In the genomic region with DNA sequence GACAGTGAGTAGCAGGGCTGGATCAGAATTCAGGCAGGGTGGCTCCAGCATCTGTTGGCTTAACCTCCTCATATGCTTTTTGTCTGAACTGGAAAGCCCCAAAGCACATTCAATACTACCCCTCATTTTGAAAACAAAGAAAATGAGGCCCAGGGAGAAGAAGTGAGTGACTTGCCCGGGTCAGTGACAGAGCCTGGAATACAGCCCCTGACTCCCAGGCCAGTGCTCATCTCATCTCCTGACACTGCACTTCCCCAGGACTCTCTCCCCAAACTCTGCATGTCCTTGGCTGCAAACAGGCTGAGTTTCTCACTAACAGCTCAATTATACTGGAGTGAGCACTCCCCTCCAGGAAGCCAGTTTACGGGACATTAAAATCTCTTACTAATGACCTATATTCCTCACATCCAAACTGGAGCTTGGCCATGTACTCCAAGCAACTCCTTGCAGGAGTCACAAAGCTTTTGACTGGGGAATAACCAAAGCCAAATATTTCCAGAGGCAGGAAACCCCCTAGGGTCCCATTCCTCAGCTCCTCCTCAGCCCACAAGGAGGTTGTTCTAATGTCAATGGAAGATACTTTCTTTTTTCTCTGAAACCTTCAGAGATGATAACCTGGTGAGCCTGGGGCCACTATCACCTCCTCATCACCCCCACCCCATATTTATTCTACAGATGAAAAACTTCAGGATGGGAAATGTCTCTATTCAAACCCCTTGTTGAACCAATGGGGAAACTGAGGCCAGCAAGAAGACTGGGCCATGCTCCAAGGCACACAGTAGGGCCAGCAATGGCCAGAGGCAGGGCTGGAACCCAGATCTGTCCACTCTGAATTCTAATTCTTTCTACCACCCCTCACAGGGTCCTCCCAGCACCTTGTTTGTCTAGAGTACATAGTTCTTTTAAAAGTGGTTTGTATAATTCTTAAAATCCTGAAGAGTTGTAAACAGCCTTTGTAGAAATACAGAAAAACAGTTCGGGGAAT, we compare ENCODE assay signal across 14 cellular contexts.
DNase-seq lines count a peak whose midpoint lies in the region; ATAC-seq and TF ChIP-seq lines count a peak whose summit lies in the region.
"Had no signal": no experiment of that assay in that cellular context is flagged by ENCODE, and none has a peak within 500 bp of the region (broad histone marks: within the 10 kb centered on the region; RNA-seq: fewer than 3 reads in every experiment).

No MANE protein-coding gene starts in this region.

- no peaks in the 10 kb centered on the region for H3K23me2 ChIP-seq in H9 (ENCODE audit: insufficient read length, low read depth, low read length, poor library complexity, severe bottlenecking)

- H3F3A ChIP-seq in smooth muscle cell (ENCODE audit: low read depth): no peaks in the 10 kb centered on the region

- H3K27me3 ChIP-seq in H9 (ENCODE audit: insufficient read depth, low read length): no peaks in the 10 kb centered on the region; the same call in 1 of the 2 replicates
- H3K27me3 ChIP-seq in right lobe of liver: no peaks in the 10 kb centered on the region
- H3K27me3 ChIP-seq in subcutaneous abdominal adipose tissue (ENCODE audit: control insufficient read depth in 5 of 5, insufficient read depth in 4 of 5, low read length in 5 of 5): no peaks in the 10 kb centered on the region
- no peaks in the 10 kb centered on the region for H3K27me3 ChIP-seq in smooth muscle cell (ENCODE audit: low read depth)

- H3K27ac Mint-ChIP-seq in H9 (peak overlapping the region in 2 of 3 experiments; percentile 90 to 93; a peak in 2 of 7 replicates), brain (peak overlapping the region in 4 of 5 experiments; percentile 40 to 65 (median 48))
- no peak overlapping the region for H3K27ac Mint-ChIP-seq in activated CD8-positive, alpha-beta memory T cell treated with anti-CD3 and anti-CD28 coated beads, Interleukin-2, amount 10 ng/mL, durations not matched to agents 7 days and 5 days
- H3K27ac Mint-ChIP-seq: activated naive CD4-positive, alpha-beta T cell treated with anti-CD3 and anti-CD28 coated beads, Interleukin-2, amount 10 ng/mL, durations not matched to agents 7 days and 5 days had no signal

- H3K27me3 Mint-ChIP-seq in H9 (ENCODE audit: low read depth) (peaks cover 4% of the 10 kb centered on the region), brain (no peaks in the 10 kb centered on the region)
- H3K27me3 Mint-ChIP-seq in activated CD8-positive, alpha-beta memory T cell treated with anti-CD3 and anti-CD28 coated beads, Interleukin-2, amount 10 ng/mL, durations not matched to agents 7 days and 5 days: no peaks in the 10 kb centered on the region
- H3K27me3 Mint-ChIP-seq: activated naive CD4-positive, alpha-beta T cell treated with anti-CD3 and anti-CD28 coated beads, Interleukin-2, amount 10 ng/mL, durations not matched to agents 7 days and 5 days had no signal

- H3K79me2 ChIP-seq in H9 (ENCODE audit: insufficient read depth, low read length) (no peaks in the 10 kb centered on the region), smooth muscle cell (ENCODE audit: low read depth) (no peaks in the 10 kb centered on the region)

- no peak overlapping the region for H4K5ac ChIP-seq in H9 (ENCODE audit: insufficient read length, low read depth, low read length)

- no peak overlapping the region for H2BK12ac ChIP-seq in H9 (ENCODE audit: insufficient read length, low read depth, low read length)

- no peak overlapping the region for H2BK15ac ChIP-seq in H9 (ENCODE audit: low read depth, low read length)

- no peak overlapping the region for H2BK20ac ChIP-seq in H9 (ENCODE audit: low read depth, low read length, poor library complexity, severe bottlenecking)

- no peaks in the 10 kb centered on the region for H3K9me3 ChIP-seq in H9 (ENCODE audit: control insufficient read depth, low read depth, low read length)
- no peaks in the 10 kb centered on the region for H3K9me3 ChIP-seq in right lobe of liver
- H3K9me3 ChIP-seq in subcutaneous abdominal adipose tissue (ENCODE audit: control insufficient read depth in 5 of 5, low read length in 5 of 5): no peaks in the 10 kb centered on the region
- H3K9me3 ChIP-seq in smooth muscle cell (replicated peaks; ENCODE audit: low read depth): no peaks in the 10 kb centered on the region
- H3K9me3 ChIP-seq: BLaER1 treated with 17β-estradiol and CSF1 and Interleukin-3, amounts not matched to agents 10 nM and 100 nM had no signal

- H3K4me2 ChIP-seq in H9 (ENCODE audit: insufficient read depth, insufficient read length, low read length) (peak overlapping the region; percentile 28), smooth muscle cell (no peak overlapping the region)
- H3K4me2 ChIP-seq: BLaER1 treated with 17β-estradiol and CSF1 and Interleukin-3, amounts not matched to agents 10 nM and 100 nM had no signal

- H2BK5ac ChIP-seq in H9 (ENCODE audit: insufficient read length, low read length): no peak overlapping the region

- H2BK120ac ChIP-seq in H9 (ENCODE audit: low read depth, low read length, poor library complexity, severe bottlenecking): no peak overlapping the region

- H3K4me3 Mint-ChIP-seq in H9 (no peak overlapping the region; a peak in 1 of 5 replicates), brain (no peak overlapping the region)
- H3K4me3 Mint-ChIP-seq in activated CD8-positive, alpha-beta memory T cell treated with anti-CD3 and anti-CD28 coated beads, Interleukin-2, amount 10 ng/mL, durations not matched to agents 7 days and 5 days: no peak overlapping the region
- H3K4me3 Mint-ChIP-seq: activated naive CD4-positive, alpha-beta T cell treated with anti-CD3 and anti-CD28 coated beads, Interleukin-2, amount 10 ng/mL, durations not matched to agents 7 days and 5 days; central memory CD8-positive, alpha-beta T cell had no signal

- TF ChIP-seq CTCF in H9 (conservative IDR thresholded peaks at IDR 0.05): no peak
- TF ChIP-seq CTCF in brain (conservative IDR thresholded peaks at IDR 0.05): no peak
- no peak for TF ChIP-seq CTCF in right lobe of liver (IDR thresholded peaks at IDR 0.05)
- no peak for TF ChIP-seq CTCF in smooth muscle cell (IDR thresholded peaks at IDR 0.05; ENCODE audit: borderline replicate concordance, insufficient read depth, poor library complexity, severe bottlenecking)

- no peak for TF ChIP-seq POLR2A in right lobe of liver (IDR thresholded peaks at IDR 0.05)

- no peak overlapping the region for H3T11ph ChIP-seq in H9 (ENCODE audit: low read length)

- no peak overlapping the region for H3K14ac ChIP-seq in H9 (ENCODE audit: insufficient read depth, low read length)

- no peak overlapping the region for H4K91ac ChIP-seq in H9 (ENCODE audit: insufficient read length, low read depth, low read length)

- H3K18ac ChIP-seq in H9 (ENCODE audit: insufficient read length, low read depth, low read length): no peak overlapping the region

- H3K9ac ChIP-seq in H9 (ENCODE audit: extremely low read depth, insufficient read length, low read length): no peak overlapping the region
- no peak overlapping the region for H3K9ac ChIP-seq in subcutaneous abdominal adipose tissue (ENCODE audit: low read length in 5 of 5)
- no peak overlapping the region for H3K9ac ChIP-seq in smooth muscle cell (ENCODE audit: low read depth)
- H3K9ac ChIP-seq: BLaER1 treated with 17β-estradiol and CSF1 and Interleukin-3, amounts not matched to agents 10 nM and 100 nM had no signal

- H4K20me1 ChIP-seq in H9 (ENCODE audit: control insufficient read depth, insufficient read depth, insufficient read length) (no peaks in the 10 kb centered on the region), smooth muscle cell (ENCODE audit: low read depth) (no peaks in the 10 kb centered on the region)
- H4K20me1 ChIP-seq: BLaER1 treated with 17β-estradiol and CSF1 and Interleukin-3, amounts not matched to agents 10 nM and 100 nM had no signal

- no CpG with 5 or more reads among the region's 3 CpGs for WGBS in H9 (ENCODE audit: extremely low coverage, insufficient read length, low lambda C conversion rate)
- 15% methylated on average over 3 of the region's 3 CpGs for WGBS in right lobe of liver (ENCODE audit: insufficient coverage, low coverage, low lambda C conversion rate, missing lambda C conversion rate)
- 72% methylated on average over 3 of the region's 3 CpGs for WGBS in smooth muscle cell (ENCODE audit: low lambda C conversion rate)

- peaks cover 22% of the 10 kb centered on the region for H3K4me1 ChIP-seq in H9 (ENCODE audit: insufficient read depth, low read length)
- H3K4me1 ChIP-seq in right lobe of liver: peaks cover 0 to 60% (median 24%) of the 10 kb centered on the region in 4 donors
- peaks cover 5 to 38% (median 25%) of the 10 kb centered on the region in 5 donors for H3K4me1 ChIP-seq in subcutaneous abdominal adipose tissue (ENCODE audit: control insufficient read depth in 5 of 5, insufficient read depth in 5 of 5, low read length in 5 of 5)
- no peaks in the 10 kb centered on the region for H3K4me1 ChIP-seq in smooth muscle cell (ENCODE audit: low read depth)
- H3K4me1 ChIP-seq: BLaER1 treated with 17β-estradiol and CSF1 and Interleukin-3, amounts not matched to agents 10 nM and 100 nM had no signal

- no peak overlapping the region for H3K27ac ChIP-seq in H9 (ENCODE audit: insufficient read length, low read depth, low read length)
- peak overlapping the region; percentile 75 to 94 (median 89) for H3K27ac ChIP-seq in right lobe of liver
- H3K27ac ChIP-seq in subcutaneous abdominal adipose tissue (ENCODE audit: low read depth, low read length): peak overlapping the region; percentile 65
- H3K27ac ChIP-seq in smooth muscle cell (ENCODE audit: low read depth): no peak overlapping the region
- H3K27ac ChIP-seq: BLaER1 treated with 17β-estradiol and CSF1 and Interleukin-3, amounts not matched to agents 10 nM and 100 nM had no signal

- H2AK5ac ChIP-seq in H9 (ENCODE audit: insufficient read length, low read length): no peak overlapping the region

- H2AFZ ChIP-seq in H9 (ENCODE audit: low read length): no peak overlapping the region
- H2AFZ ChIP-seq in smooth muscle cell (ENCODE audit: low read depth): no peak overlapping the region

- no peak overlapping the region for H3K4ac ChIP-seq in H9 (ENCODE audit: low read depth, low read length)

- DNase-seq in H9 (no peak), right lobe of liver (no peak), smooth muscle cell (lab: John Stamatoyannopoulos, UW; ENCODE audit: unreplicated experiment) (no peak)
- no peak for DNase-seq in activated CD8-positive, alpha-beta memory T cell treated with anti-CD3 and anti-CD28 coated beads, Interleukin-2, amount 10 ng/mL, durations not matched to agents 7 days and 5 days
- DNase-seq: activated naive CD4-positive, alpha-beta T cell treated with anti-CD3 and anti-CD28 coated beads, Interleukin-2, amount 10 ng/mL, durations not matched to agents 7 days and 5 days; erythroblast; NCI-H2081; NK-92 treated with Interleukin-12 subunit alpha and Interleukin-12 subunit beta, amount 100 ng/mL, for 24 hours had no signal

- H4K8ac ChIP-seq in H9 (replicated peaks; ENCODE audit: insufficient read length, low read depth, low read length): no peak overlapping the region

- ATAC-seq in right lobe of liver (no peak), HG03469 (IDR thresholded peaks at IDR 0.05; ENCODE audit: unreplicated experiment) (no peak), HG02852 (IDR thresholded peaks at IDR 0.05; ENCODE audit: unreplicated experiment) (no peak)
- ATAC-seq in activated CD8-positive, alpha-beta memory T cell treated with anti-CD3 and anti-CD28 coated beads, Interleukin-2, amount 10 ng/mL, durations not matched to agents 7 days and 5 days: no peak

- no peaks in the 10 kb centered on the region for H3K36me3 Mint-ChIP-seq in H9 (ENCODE audit: insufficient read depth in 1 of 3, low read depth in 3 of 3)
- H3K36me3 Mint-ChIP-seq in brain: no peaks in the 10 kb centered on the region
- H3K36me3 Mint-ChIP-seq in activated CD8-positive, alpha-beta memory T cell treated with anti-CD3 and anti-CD28 coated beads, Interleukin-2, amount 10 ng/mL, durations not matched to agents 7 days and 5 days: no peaks in the 10 kb centered on the region
- H3K36me3 Mint-ChIP-seq: activated naive CD4-positive, alpha-beta T cell treated with anti-CD3 and anti-CD28 coated beads, Interleukin-2, amount 10 ng/mL, durations not matched to agents 7 days and 5 days had no signal

- H3K4me1 Mint-ChIP-seq in H9 (peaks cover 47 to 48% of the 10 kb centered on the region in 2 experiments), brain (peaks cover 33% of the 10 kb centered on the region)
- H3K4me1 Mint-ChIP-seq in activated CD8-positive, alpha-beta memory T cell treated with anti-CD3 and anti-CD28 coated beads, Interleukin-2, amount 10 ng/mL, durations not matched to agents 7 days and 5 days: no peaks in the 10 kb centered on the region
- H3K4me1 Mint-ChIP-seq: activated naive CD4-positive, alpha-beta T cell treated with anti-CD3 and anti-CD28 coated beads, Interleukin-2, amount 10 ng/mL, durations not matched to agents 7 days and 5 days; central memory CD8-positive, alpha-beta T cell had no signal

- H3K4me3 ChIP-seq in right lobe of liver (no peak overlapping the region), subcutaneous abdominal adipose tissue (ENCODE audit: low read depth in 1 of 5, low read length in 5 of 5) (no peak overlapping the region), smooth muscle cell (no peak overlapping the region)
- H3K4me3 ChIP-seq: BLaER1 treated with 17β-estradiol and CSF1 and Interleukin-3, amounts not matched to agents 10 nM and 100 nM had no signal

- H3K9me3 Mint-ChIP-seq in H9: no peaks in the 10 kb centered on the region
- H3K9me3 Mint-ChIP-seq in brain: no peaks in the 10 kb centered on the region
- H3K9me3 Mint-ChIP-seq in activated CD8-positive, alpha-beta memory T cell treated with anti-CD3 and anti-CD28 coated beads, Interleukin-2, amount 10 ng/mL, durations not matched to agents 7 days and 5 days (ENCODE audit: low read depth): no peaks in the 10 kb centered on the region
- H3K9me3 Mint-ChIP-seq: activated naive CD4-positive, alpha-beta T cell treated with anti-CD3 and anti-CD28 coated beads, Interleukin-2, amount 10 ng/mL, durations not matched to agents 7 days and 5 days had no signal

- no peaks in the 10 kb centered on the region for H3K36me3 ChIP-seq in right lobe of liver
- H3K36me3 ChIP-seq in subcutaneous abdominal adipose tissue (ENCODE audit: control insufficient read depth in 5 of 5, insufficient read depth in 5 of 5, low read length in 5 of 5): no peaks in the 10 kb centered on the region
- no peaks in the 10 kb centered on the region for H3K36me3 ChIP-seq in smooth muscle cell (ENCODE audit: low read depth)
- H3K36me3 ChIP-seq: BLaER1 treated with 17β-estradiol and CSF1 and Interleukin-3, amounts not matched to agents 10 nM and 100 nM had no signal

- H3K56ac ChIP-seq in H9 (ENCODE audit: insufficient read length, low read depth, low read length): no peak overlapping the region

- CTCF ChIA-PET in activated CD8-positive, alpha-beta memory T cell treated with anti-CD3 and anti-CD28 coated beads, Interleukin-2, amount 10 ng/mL, durations not matched to agents 7 days and 5 days (lab: Charles Lee): no interaction called here

- intact Hi-C loops in right lobe of liver (cut with DNase I): loop anchor here (5.0 kb wide), 2 partner anchors 35 to 125 kb away; a partner anchor contains a TSS

- H3K23ac ChIP-seq in H9 (ENCODE audit: insufficient read length, low read depth, low read length): no peak overlapping the region

- H3K79me1 ChIP-seq in H9 (ENCODE audit: insufficient read depth, low read depth, low read length, poor library complexity, severe bottlenecking): no peaks in the 10 kb centered on the region

Comparison
In these comparisons a context has a peak if more than half of its experiments do, and no peak if none do; other contexts are left out.
1. H3K27ac ChIP-seq: peak in right lobe of liver (3 of 3) and subcutaneous abdominal adipose tissue (single experiment); none in H9 (single experiment) and smooth muscle cell (single experiment).